ENCODE assay signal across 15 cellular contexts in the genomic region with DNA sequence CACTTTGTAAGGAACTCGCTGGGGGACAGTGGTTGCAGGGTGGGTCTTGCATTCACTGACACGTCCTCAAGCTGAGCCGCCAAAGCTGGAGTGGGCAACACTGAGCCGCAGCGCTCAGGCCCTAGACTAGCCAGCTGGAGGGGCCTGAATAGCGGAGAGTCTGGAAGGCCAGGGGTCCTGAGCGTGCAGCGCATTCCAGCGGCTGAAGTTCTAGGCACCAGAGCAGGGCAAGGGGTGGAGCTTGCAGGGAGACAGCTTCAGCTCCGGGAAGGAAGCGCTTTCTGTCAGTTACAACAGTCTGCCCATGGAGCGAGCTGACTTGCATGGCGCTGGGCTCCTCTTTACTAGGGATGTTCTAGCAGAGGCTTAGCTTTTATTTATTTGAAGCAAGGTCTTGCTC. TPM values are rescaled to one million over a fixed set of nuclear protein-coding genes. Genes with fewer than 3 reads are reported as not detected.
DNase-seq lines count a peak whose midpoint lies in the region; ATAC-seq and TF ChIP-seq lines count a peak whose summit lies in the region.
"Had no signal": no experiment of that assay in that cellular context is flagged by ENCODE, and none has a peak within 500 bp of the region (broad histone marks: within the 10 kb centered on the region; RNA-seq: fewer than 3 reads in every experiment).

No MANE protein-coding gene starts in this region.

- H3K27me3 ChIP-seq in CD4-positive, alpha-beta T cell (ENCODE audit: control insufficient read depth, insufficient read depth, low read length), result no peaks in the 10 kb centered on the region
- H3K27me3 ChIP-seq in brain microvascular endothelial cell (replicated peaks), result no peaks in the 10 kb centered on the region

- POLR2A ChIA-PET in CD4-positive, alpha-beta T cell (lab: Charles Lee), result no interaction called here

- ATAC-seq in CD4-positive, alpha-beta T cell (ENCODE audit: poor library complexity), result no peak
- ATAC-seq in stimulated activated naive CD8-positive, alpha-beta T cell treated with anti-CD3 and anti-CD28 coated beads, Interleukin-15, amount 100 ng/mL, for 72 hours, result no peak
- ATAC-seq: activated CD8-positive, alpha-beta memory T cell treated with anti-CD3 and anti-CD28 coated beads, Interleukin-2, amount 10 ng/mL, durations not matched to agents 7 days and 5 days; HCT116 had no signal

- H3K4me1 Mint-ChIP-seq in CD4-positive, alpha-beta T cell (ENCODE audit: low read depth), result peaks cover 20% of the 10 kb centered on the region
- peaks cover 21% of the 10 kb centered on the region for H3K4me1 Mint-ChIP-seq in stimulated activated naive CD8-positive, alpha-beta T cell treated with anti-CD3 and anti-CD28 coated beads, Interleukin-15, amount 100 ng/mL, for 72 hours

- H3K36me3 Mint-ChIP-seq in CD4-positive, alpha-beta T cell (ENCODE audit: low read depth), result peaks cover 4% of the 10 kb centered on the region
- H3K36me3 Mint-ChIP-seq: activated CD8-positive, alpha-beta memory T cell treated with anti-CD3 and anti-CD28 coated beads, Interleukin-2, amount 10 ng/mL, durations not matched to agents 7 days and 5 days had no signal

- H3K4me3 Mint-ChIP-seq in CD4-positive, alpha-beta T cell, result peak overlapping the region; percentile 48
- no peak overlapping the region for H3K4me3 Mint-ChIP-seq in stimulated activated naive CD8-positive, alpha-beta T cell treated with anti-CD3 and anti-CD28 coated beads, Interleukin-15, amount 100 ng/mL, for 72 hours
- H3K4me3 Mint-ChIP-seq: activated CD8-positive, alpha-beta memory T cell treated with anti-CD3 and anti-CD28 coated beads, Interleukin-2, amount 10 ng/mL, durations not matched to agents 7 days and 5 days; dendritic cell treated with granulocyte-macrophage colony-stimulating factor and Interleukin-4, amounts not matched to agents 40 ng/mL and 50 ng/mL, for 4 days had no signal

- DNase-seq in CD4-positive, alpha-beta T cell, result no peak
- DNase-seq in amniotic epithelial cell (ENCODE audit: low read depth), result peak; percentile 42
- DNase-seq in hippocampal formation (lab: John Stamatoyannopoulos, UW), result peak; percentile 57 to 62
- peak in 37 of 56 donors; percentile 16 to 79 (median 56) for DNase-seq in nucleus accumbens (lab: John Stamatoyannopoulos, UW)
- DNase-seq in stimulated activated naive CD8-positive, alpha-beta T cell treated with anti-CD3 and anti-CD28 coated beads, Interleukin-15, amount 100 ng/mL, for 72 hours, result no peak
- DNase-seq in brain microvascular endothelial cell, result no peak
- DNase-seq in DMS79 treated with DMSO at 0.1 percent for 48 hours (lab: John Stamatoyannopoulos, UW), result no peak
- DNase-seq: activated CD4-positive, CD25-positive, alpha-beta regulatory T cell treated with anti-CD3 and anti-CD28 coated beads, Interleukin-2, amount 50 U/mL, for 72 hours; activated CD8-positive, alpha-beta memory T cell treated with anti-CD3 and anti-CD28 coated beads, Interleukin-2, amount 10 ng/mL, durations not matched to agents 7 days and 5 days; activated gamma-delta T cell treated with Interleukin-2 at 50 U/mL for 16 hours; MV-4-11; NCI-H2081 treated with DMSO at 0.1 percent for 48 hours; NCI-H69 had no signal

- H3K9me3 Mint-ChIP-seq in CD4-positive, alpha-beta T cell, result no peaks in the 10 kb centered on the region
- H3K9me3 Mint-ChIP-seq in stimulated activated naive CD8-positive, alpha-beta T cell treated with anti-CD3 and anti-CD28 coated beads, Interleukin-15, amount 100 ng/mL, for 72 hours, result no peaks in the 10 kb centered on the region
- H3K9me3 Mint-ChIP-seq: dendritic cell treated with granulocyte-macrophage colony-stimulating factor and Interleukin-4, amounts not matched to agents 40 ng/mL and 50 ng/mL, for 4 days had no signal

- H3K4me3 ChIP-seq in brain microvascular endothelial cell (ENCODE audit: low read depth, low read length), result no peak overlapping the region

- H3K36me3 ChIP-seq in brain microvascular endothelial cell (replicated peaks), result no peaks in the 10 kb centered on the region

- no peak for TF ChIP-seq CTCF in CD4-positive, alpha-beta T cell (IDR thresholded peaks at IDR 0.05)
- TF ChIP-seq CTCF in brain microvascular endothelial cell (IDR thresholded peaks at IDR 0.05; ENCODE audit: low read depth, low read length, missing control alignments), result no peak

- H3K27ac Mint-ChIP-seq in CD4-positive, alpha-beta T cell, result no peak overlapping the region
- no peak overlapping the region for H3K27ac Mint-ChIP-seq in stimulated activated naive CD8-positive, alpha-beta T cell treated with anti-CD3 and anti-CD28 coated beads, Interleukin-15, amount 100 ng/mL, for 72 hours
- H3K27ac Mint-ChIP-seq: activated CD8-positive, alpha-beta memory T cell treated with anti-CD3 and anti-CD28 coated beads, Interleukin-2, amount 10 ng/mL, durations not matched to agents 7 days and 5 days; dendritic cell treated with granulocyte-macrophage colony-stimulating factor and Interleukin-4, amounts not matched to agents 40 ng/mL and 50 ng/mL, for 4 days had no signal

- intact Hi-C loops in CD4-positive, alpha-beta T cell (cut with DNase I, micrococcal nuclease), result no loop called here

- no peaks in the 10 kb centered on the region for H3K27me3 Mint-ChIP-seq in CD4-positive, alpha-beta T cell
- no peaks in the 10 kb centered on the region for H3K27me3 Mint-ChIP-seq in stimulated activated naive CD8-positive, alpha-beta T cell treated with anti-CD3 and anti-CD28 coated beads, Interleukin-15, amount 100 ng/mL, for 72 hours

- H3K9me3 ChIP-seq in CD4-positive, alpha-beta T cell (ENCODE audit: control insufficient read depth, low read length), result no peaks in the 10 kb centered on the region

- CTCF ChIA-PET in CD4-positive, alpha-beta T cell (lab: Charles Lee), result no interaction called here

- in situ Hi-C loops in brain microvascular endothelial cell (cut with HindIII; ENCODE audit: low pct_ligation_motif_present, low sequenced_read_pairs), result no loop called here

- H3K27ac ChIP-seq in CD4-positive, alpha-beta T cell (ENCODE audit: low read depth, low read length), result no peak overlapping the region
- no peak overlapping the region for H3K27ac ChIP-seq in brain microvascular endothelial cell

RNA-seq across cellular contexts. Expression of a gene that starts 2.7 kb away (rescaled TPM):
- total RNA-seq in CD4-positive, alpha-beta T cell, result 1 to 10 TPM; 1.1 to 1.6 TPM

Comparison
In these comparisons a context has a peak if more than half of its experiments do, and no peak if none do; other contexts are left out.
1. DNase-seq: peak in amniotic epithelial cell (single experiment), hippocampal formation (2 of 2) and nucleus accumbens (37 of 56); none in CD4-positive, alpha-beta T cell (0 of 10), stimulated activated naive CD8-positive, alpha-beta T cell treated with anti-CD3 and anti-CD28 coated beads, Interleukin-15, amount 100 ng/mL, for 72 hours (0 of 2), brain microvascular endothelial cell (single experiment) and DMS79 treated with DMSO at 0.1 percent for 48 hours (single experiment).